In the genomic region with DNA sequence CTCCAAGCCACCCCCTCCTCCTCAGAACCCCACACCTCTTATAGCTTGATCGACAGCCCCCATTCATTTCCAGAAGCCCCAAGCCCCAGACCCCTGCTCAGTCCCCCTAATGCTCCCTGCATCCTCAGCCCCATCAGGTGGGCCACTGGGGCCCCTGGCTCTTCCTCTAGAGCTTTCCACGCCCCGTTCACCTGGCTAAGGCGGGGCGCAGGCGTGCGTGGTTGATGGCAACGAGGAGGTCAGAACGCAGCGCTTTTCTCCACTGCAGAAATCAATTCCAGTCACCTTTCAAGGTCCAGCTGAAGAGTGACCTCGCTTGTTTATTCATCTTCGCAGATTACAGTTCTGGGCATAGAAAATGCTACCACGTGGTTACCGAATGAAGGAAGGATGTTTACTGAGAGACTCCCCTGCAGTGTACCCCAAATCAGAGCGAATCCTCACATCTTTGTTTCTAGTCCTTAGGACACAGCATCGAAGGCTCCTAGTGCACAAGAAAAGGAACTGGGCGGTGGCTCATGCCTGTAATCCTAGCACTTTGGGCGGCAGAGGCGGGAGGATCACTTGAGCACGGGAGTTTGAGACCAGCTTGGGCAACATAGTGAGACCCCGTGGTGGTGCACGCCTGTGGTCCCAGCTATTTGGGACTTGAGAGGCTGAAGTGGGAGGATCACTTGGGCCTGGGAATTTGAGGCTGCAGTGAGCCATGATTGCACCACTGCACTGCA, we compare ENCODE assay signal across 9 cellular contexts. TPM values are rescaled to one million over a fixed set of nuclear protein-coding genes. Genes with fewer than 3 reads are reported as not detected.
DNase-seq lines count a peak whose midpoint lies in the region; ATAC-seq, FAIRE-seq and TF ChIP-seq lines count a peak whose summit lies in the region.
"Had no signal": no experiment of that assay in that cellular context is flagged by ENCODE, and none has a peak within 500 bp of the region (broad histone marks: within the 10 kb centered on the region; RNA-seq: fewer than 3 reads in every experiment).

No MANE protein-coding gene starts in this region.

- H3K36me3 Mint-ChIP-seq in stimulated activated effector memory CD8-positive, alpha-beta T cell treated with anti-CD3 and anti-CD28 coated beads, Interleukin-12 subunit alpha, Interleukin-12 subunit beta, amount 100 ng/mL, for 72 hours, result peaks cover 80% of the 10 kb centered on the region

- POLR2A ChIA-PET in SK-N-SH (lab: Yijun Ruan, JAX), result no interaction called here

- no peak for TF ChIP-seq POLR2A in erythroblast (IDR thresholded peaks at IDR 0.05; ENCODE audit: low read length)

- H3K4me3 ChIP-seq in SK-N-SH (ENCODE audit: low read depth in 2 of 2, low read length in 1 of 2) (peak overlapping the region; percentile 51 to 74), SJSA1 (peak overlapping the region; percentile 53), fibroblast of mammary gland (ENCODE audit: control insufficient read depth, low read depth, low read length) (peak overlapping the region; percentile 22)

- no peak for TF ChIP-seq EP300 in SK-N-SH (IDR thresholded peaks at IDR 0.05; ENCODE audit: borderline replicate concordance in 1 of 2, low read depth in 1 of 2, low read length in 1 of 2)

- no peak for FAIRE-seq in GM19239 (lab: Jason Lieb, UNC)
- FAIRE-seq: RCC 7860 had no signal

- no peaks in the 10 kb centered on the region for H3K9me2 ChIP-seq in SK-N-SH

- H3K27me3 ChIP-seq in SK-N-SH (ENCODE audit: insufficient read depth), result no peaks in the 10 kb centered on the region
- H3K27me3 ChIP-seq in SJSA1 (replicated peaks), result no peaks in the 10 kb centered on the region

- 84% methylated on average over 22 of the region's 22 CpGs for WGBS in SK-N-SH (ENCODE audit: low lambda C conversion rate)

- 0 out of 2 replicates have a peak overlapping the region, but pooled peaks have one; percentile 43 for H3K9ac ChIP-seq in SK-N-SH

- TF ChIP-seq RAD21 in SK-N-SH (IDR thresholded peaks at IDR 0.05; ENCODE audit: low read length), result no peak

- H3K9me3 ChIP-seq in SK-N-SH (no peaks in the 10 kb centered on the region), SJSA1 (replicated peaks) (no peaks in the 10 kb centered on the region)

- H3K9me3 Mint-ChIP-seq in stimulated activated effector memory CD8-positive, alpha-beta T cell treated with anti-CD3 and anti-CD28 coated beads, Interleukin-12 subunit alpha, Interleukin-12 subunit beta, amount 100 ng/mL, for 72 hours, result no peaks in the 10 kb centered on the region

- TF ChIP-seq CTCF in SK-N-SH (IDR thresholded peaks at IDR 0.05) (no peak), fibroblast of mammary gland (conservative IDR thresholded peaks at IDR 0.05; ENCODE audit: control insufficient read depth, insufficient read depth, low read depth, low read length) (no peak)

- H2AFZ ChIP-seq in SK-N-SH (ENCODE audit: low read depth), result peak overlapping the region; percentile 79

- no peaks in the 10 kb centered on the region for H3K36me3 ChIP-seq in SK-N-SH (replicated peaks in 1 of 2; ENCODE audit: control insufficient read depth in 1 of 2, insufficient read depth in 2 of 2, low read length in 1 of 2)
- no peaks in the 10 kb centered on the region; the same call in 1 of the 2 replicates for H3K36me3 ChIP-seq in SJSA1

- H3K27ac ChIP-seq in SK-N-SH (ENCODE audit: low read depth in 2 of 2, low read length in 1 of 2), result peak overlapping the region in 1 of 2 experiments; percentile 51; a peak in 2 of 4 replicates
- no peak overlapping the region for H3K27ac ChIP-seq in SJSA1

- H4K20me1 ChIP-seq in SK-N-SH (ENCODE audit: insufficient read depth), result no peaks in the 10 kb centered on the region

- peaks cover 62% of the 10 kb centered on the region for H3K4me1 Mint-ChIP-seq in stimulated activated effector memory CD8-positive, alpha-beta T cell treated with anti-CD3 and anti-CD28 coated beads, Interleukin-12 subunit alpha, Interleukin-12 subunit beta, amount 100 ng/mL, for 72 hours

- H3K4me2 ChIP-seq in SK-N-SH, result peak overlapping the region; percentile 63

- no peak for ATAC-seq in SK-N-SH treated with all-trans-retinoic acid at 6 μM for 48 hours
- ATAC-seq in stimulated activated effector memory CD8-positive, alpha-beta T cell treated with anti-CD3 and anti-CD28 coated beads, Interleukin-12 subunit alpha, Interleukin-12 subunit beta, amount 100 ng/mL, for 72 hours, result no peak

- H3K79me2 ChIP-seq in SK-N-SH (ENCODE audit: insufficient read depth), result peaks cover 23% of the 10 kb centered on the region; the same call in 1 of the 2 replicates

- no peaks in the 10 kb centered on the region for H3F3A ChIP-seq in SK-N-SH (replicated peaks; ENCODE audit: insufficient read depth)

- DNase-seq in SK-N-SH (no peak), SJSA1 (ENCODE audit: low read depth in 1 of 2, low spot score in 2 of 2) (no peak), fibroblast of mammary gland (ENCODE audit: low read depth) (no peak), DMS79 (lab: John Stamatoyannopoulos, UW) (no peak), GM19239 (ENCODE audit: insufficient read length, low spot score) (no peak), erythroblast (lab: John Stamatoyannopoulos, UW) (no peak)
- no peak for DNase-seq in stimulated activated effector memory CD8-positive, alpha-beta T cell treated with anti-CD3 and anti-CD28 coated beads, Interleukin-12 subunit alpha, Interleukin-12 subunit beta, amount 100 ng/mL, for 72 hours (ENCODE audit: low spot score in 2 of 2)

- peak overlapping the region; percentile 94 for H3K4me3 Mint-ChIP-seq in stimulated activated effector memory CD8-positive, alpha-beta T cell treated with anti-CD3 and anti-CD28 coated beads, Interleukin-12 subunit alpha, Interleukin-12 subunit beta, amount 100 ng/mL, for 72 hours

- peak overlapping the region; percentile 95 for H3K27ac Mint-ChIP-seq in stimulated activated effector memory CD8-positive, alpha-beta T cell treated with anti-CD3 and anti-CD28 coated beads, Interleukin-12 subunit alpha, Interleukin-12 subunit beta, amount 100 ng/mL, for 72 hours

- H3K4me1 ChIP-seq in SK-N-SH (ENCODE audit: control insufficient read depth in 1 of 2, insufficient read depth in 2 of 2, low read depth in 1 of 2, low read length in 1 of 2), result peaks cover 4% of the 10 kb centered on the region in 2 experiments; a peak in 2 of 4 replicates
- peaks cover 12% of the 10 kb centered on the region; the same call in 1 of the 2 replicates for H3K4me1 ChIP-seq in SJSA1 (replicated peaks)

- CTCF ChIA-PET in SK-N-SH (lab: Yijun Ruan, JAX), result interaction anchor here (0.7 to 2.4 kb wide), 3 partner anchors 12 to 87 kb away, joined by 3 to 11 read pairs (median 3); no protein-coding TSS in a partner anchor

TF ChIP-seq in SK-N-SH, 30 proteins besides CTCF, POLR2A, EP300 and RAD21 (continues in another document):
- no peak for TF ChIP-seq SMC3 (IDR thresholded peaks at IDR 0.05; ENCODE audit: low read depth, low read length)
- no peak for TF ChIP-seq MXI1 (IDR thresholded peaks at IDR 0.05; ENCODE audit: low read depth, low read length)

TF ChIP-seq in SK-N-SH treated with all-trans-retinoic acid at 6 μM for 48 hours, 23 proteins besides CTCF, POLR2A, EP300 and RAD21 (continues in another document):
- TF ChIP-seq RARB (CRISPR knock-in tag; IDR thresholded peaks at IDR 0.05), result no peak
- TF ChIP-seq ZFP3 (CRISPR knock-in tag; IDR thresholded peaks at IDR 0.05), result no peak
- TF ChIP-seq, protein P1, sequence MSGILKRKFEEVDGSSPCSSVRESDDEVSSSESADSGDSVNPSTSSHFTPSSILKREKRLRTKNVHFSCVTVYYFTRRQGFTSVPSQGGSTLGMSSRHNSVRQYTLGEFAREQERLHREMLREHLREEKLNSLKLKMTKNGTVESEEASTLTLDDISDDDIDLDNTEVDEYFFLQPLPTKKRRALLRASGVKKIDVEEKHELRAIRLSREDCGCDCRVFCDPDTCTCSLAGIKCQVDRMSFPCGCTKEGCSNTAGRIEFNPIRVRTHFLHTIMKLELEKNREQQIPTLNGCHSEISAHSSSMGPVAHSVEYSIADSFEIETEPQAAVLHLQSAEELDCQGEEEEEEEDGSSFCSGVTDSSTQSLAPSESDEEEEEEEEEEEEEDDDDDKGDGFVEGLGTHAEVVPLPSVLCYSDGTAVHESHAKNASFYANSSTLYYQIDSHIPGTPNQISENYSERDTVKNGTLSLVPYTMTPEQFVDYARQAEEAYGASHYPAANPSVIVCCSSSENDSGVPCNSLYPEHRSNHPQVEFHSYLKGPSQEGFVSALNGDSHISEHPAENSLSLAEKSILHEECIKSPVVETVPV (CRISPR knock-in tag; IDR thresholded peaks at IDR 0.05), result no peak

RNA-seq across cellular contexts. Expression of gene PBX4, which starts 0.8 kb away (rescaled TPM):
- 5.1 and 6.4 TPM in 2 replicates for polyA plus RNA-seq in SK-N-SH (2012; rRNA removed)
- 1.7 and 2.7 TPM in 2 replicates for polyA plus RNA-seq in SK-N-SH (2012; cell fraction: cytosol; rRNA removed)
- polyA plus RNA-seq in SK-N-SH (2012; cell fraction: nucleus; rRNA removed), result 22.9 and 27.6 TPM in 2 replicates
- total RNA-seq in SJSA1 (2014; rRNA removed; shearing (Covaris generic)), result 0.09 and 2.0 TPM in 2 replicates

RNA-seq across cellular contexts. Expression of gene LPAR2, which starts 8.7 kb away (rescaled TPM):
- polyA plus RNA-seq in SK-N-SH (2012; rRNA removed), result 4.3 and 4.5 TPM in 2 replicates
- 1.1 and 1.7 TPM in 2 replicates for polyA plus RNA-seq in SK-N-SH (2012; cell fraction: cytosol; rRNA removed)
- 33.9 and 35.0 TPM in 2 replicates for polyA plus RNA-seq in SK-N-SH (2012; cell fraction: nucleus; rRNA removed)
- total RNA-seq in SJSA1 (2014; rRNA removed; shearing (Covaris generic)), result 0.24 TPM in 1 of 2 replicates, not detected in the other

RNA-seq across cellular contexts. Expression of gene GMIP, which starts 24.2 kb away (rescaled TPM):
- 5.3 and 6.3 TPM in 2 replicates for polyA plus RNA-seq in SK-N-SH (2012; rRNA removed)
- 2.4 and 3.9 TPM in 2 replicates for polyA plus RNA-seq in SK-N-SH (2012; cell fraction: cytosol; rRNA removed)
- polyA plus RNA-seq in SK-N-SH (2012; cell fraction: nucleus; rRNA removed), result 40.0 and 43.5 TPM in 2 replicates
- total RNA-seq in SJSA1 (2014; rRNA removed; shearing (Covaris generic)), result 2.9 and 4.3 TPM in 2 replicates

RNA-seq across cellular contexts. Expression of gene ATP13A1, which starts 44.2 kb away (rescaled TPM):
- polyA plus RNA-seq in SK-N-SH (2012; rRNA removed), result 49.6 and 67.9 TPM in 2 replicates
- 15.5 and 24.3 TPM in 2 replicates for polyA plus RNA-seq in SK-N-SH (2012; cell fraction: cytosol; rRNA removed)
- 367 and 465 TPM in 2 replicates for polyA plus RNA-seq in SK-N-SH (2012; cell fraction: nucleus; rRNA removed)
- total RNA-seq in SJSA1 (2014; rRNA removed; shearing (Covaris generic)), result 138 and 147 TPM in 2 replicates

RNA-seq across cellular contexts. Expression of gene ZNF101, which starts 49.4 kb away (rescaled TPM):
- polyA plus RNA-seq in SK-N-SH (2012; rRNA removed), result 2.4 and 3.8 TPM in 2 replicates
- 2.6 and 3.2 TPM in 2 replicates for polyA plus RNA-seq in SK-N-SH (2012; cell fraction: cytosol; rRNA removed)
- polyA plus RNA-seq in SK-N-SH (2012; cell fraction: nucleus; rRNA removed), result 3.0 and 5.6 TPM in 2 replicates
- total RNA-seq in SJSA1 (2014; rRNA removed; shearing (Covaris generic)), result 4.2 and 11.2 TPM in 2 replicates
